Comparison of ENCODE assay signal across 1 cellular context in genomic region chr16:13223666-13224065, GRCh38.
TF ChIP-seq lines count a peak whose summit lies in the region.

No MANE protein-coding gene starts in this region.

TF ChIP-seq in HepG2, 621 proteins besides CTCF, POLR2A, EP300 and RAD21:
- peak; percentile 68 to 71 for TF ChIP-seq MAFK (conservative IDR thresholded peaks at IDR 0.05 in 1 of 2, IDR thresholded peaks at IDR 0.05 in 1 of 2; ENCODE audit: low read length in 2 of 2)
- no peak for TF ChIP-seq RCOR2 (CRISPR knock-in tag; IDR thresholded peaks at IDR 0.05)
- peak; percentile 64 for TF ChIP-seq MAFF (IDR thresholded peaks at IDR 0.05; ENCODE audit: low read depth, low read length)
TF ChIP-seq in HepG2: peak in this region for 2.
